ENCODE assay signal across 10 cellular contexts in the genomic region with DNA sequence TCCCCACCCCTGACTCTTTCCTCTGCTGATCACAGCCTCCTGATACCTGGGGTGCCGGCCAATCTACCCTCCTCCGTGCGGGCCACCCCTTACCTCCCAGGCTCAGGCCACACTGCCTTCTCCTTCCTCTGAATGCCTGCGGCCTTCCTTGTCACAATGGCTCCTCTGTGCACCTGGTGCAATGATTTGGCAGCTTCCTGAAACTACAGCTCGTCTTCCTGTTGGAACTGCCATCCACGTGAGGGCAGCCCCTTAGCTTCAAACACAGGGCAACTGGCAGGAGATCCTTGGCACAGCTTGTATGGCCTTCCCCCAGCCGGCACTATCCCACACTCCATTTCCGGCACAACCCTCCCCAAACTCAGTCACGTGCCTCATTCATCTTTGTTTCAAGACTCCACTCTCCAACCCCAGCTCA.
A peak's percentile ranks its signal among the peaks of the same experiment; 100 is the strongest.
DNase-seq lines count a peak whose midpoint lies in the region; ATAC-seq and TF ChIP-seq lines count a peak whose summit lies in the region.
"Had no signal": no experiment of that assay in that cellular context is flagged by ENCODE, and none has a peak within 500 bp of the region (broad histone marks: within the 10 kb centered on the region; RNA-seq: fewer than 3 reads in every experiment).

No MANE protein-coding gene starts in this region.

- peak overlapping the region; percentile 64 for H3K4me3 Mint-ChIP-seq in activated naive CD8-positive, alpha-beta T cell treated with anti-CD3 and anti-CD28 coated beads, Interleukin-2, amount 50 U/mL, for 24 hours
- H3K4me3 Mint-ChIP-seq in activated naive CD8-positive, alpha-beta T cell treated with anti-CD3 and anti-CD28 coated beads for 36 hours, result no peak overlapping the region
- H3K4me3 Mint-ChIP-seq in neural crest cell, result no peak overlapping the region

- H3K36me3 Mint-ChIP-seq in activated naive CD8-positive, alpha-beta T cell treated with anti-CD3 and anti-CD28 coated beads, Interleukin-2, amount 50 U/mL, for 24 hours (ENCODE audit: low read depth), result no peaks in the 10 kb centered on the region
- H3K36me3 Mint-ChIP-seq in activated naive CD8-positive, alpha-beta T cell treated with anti-CD3 and anti-CD28 coated beads for 36 hours, result no peaks in the 10 kb centered on the region
- no peaks in the 10 kb centered on the region for H3K36me3 Mint-ChIP-seq in neural crest cell (ENCODE audit: low read depth)

- no peaks in the 10 kb centered on the region for H3K27me3 Mint-ChIP-seq in activated naive CD8-positive, alpha-beta T cell treated with anti-CD3 and anti-CD28 coated beads, Interleukin-2, amount 50 U/mL, for 24 hours
- no peaks in the 10 kb centered on the region for H3K27me3 Mint-ChIP-seq in activated naive CD8-positive, alpha-beta T cell treated with anti-CD3 and anti-CD28 coated beads for 36 hours
- no peaks in the 10 kb centered on the region for H3K27me3 Mint-ChIP-seq in neural crest cell (ENCODE audit: low read depth)

- TF ChIP-seq CTCF in esophagus muscularis mucosa (IDR thresholded peaks at IDR 0.05) (no peak), neural crest cell (conservative IDR thresholded peaks at IDR 0.05) (no peak), uterus (IDR thresholded peaks at IDR 0.05) (no peak)

- H3K36me3 ChIP-seq in esophagus muscularis mucosa, result no peaks in the 10 kb centered on the region
- H3K36me3 ChIP-seq in uterus, result no peaks in the 10 kb centered on the region

- H3K4me1 ChIP-seq in esophagus muscularis mucosa (peaks cover 49 to 65% (median 56%) of the 10 kb centered on the region in 4 donors), uterus (peaks cover 13 to 35% of the 10 kb centered on the region in 2 donors)

- H3K27ac ChIP-seq in esophagus muscularis mucosa (replicated peaks in 1 of 4) (peak overlapping the region; percentile 10 to 61 (median 32)), uterus (peak overlapping the region; percentile 45 to 61)

- H3K4me1 Mint-ChIP-seq in activated naive CD8-positive, alpha-beta T cell treated with anti-CD3 and anti-CD28 coated beads, Interleukin-2, amount 50 U/mL, for 24 hours, result peaks cover 10% of the 10 kb centered on the region
- H3K4me1 Mint-ChIP-seq in activated naive CD8-positive, alpha-beta T cell treated with anti-CD3 and anti-CD28 coated beads for 36 hours, result no peaks in the 10 kb centered on the region
- peaks cover 37% of the 10 kb centered on the region for H3K4me1 Mint-ChIP-seq in neural crest cell

- H3K9me3 ChIP-seq in esophagus muscularis mucosa (no peaks in the 10 kb centered on the region), uterus (no peaks in the 10 kb centered on the region)

- no peak for TF ChIP-seq EP300 in esophagus muscularis mucosa (IDR thresholded peaks at IDR 0.05)

- 54% methylated on average over 9 of the region's 9 CpGs for WGBS in esophagus muscularis mucosa

- no peak for TF ChIP-seq POLR2A in esophagus muscularis mucosa (IDR thresholded peaks at IDR 0.05; ENCODE audit: low read depth)
- TF ChIP-seq POLR2A in uterus (IDR thresholded peaks at IDR 0.05), result no peak

- intact Hi-C loops in esophagus muscularis mucosa (cut with DNase I) (no loop called here), uterus (cut with DNase I; ENCODE audit: low total_unique reads) (no loop called here)

- H3K9me3 Mint-ChIP-seq in activated naive CD8-positive, alpha-beta T cell treated with anti-CD3 and anti-CD28 coated beads, Interleukin-2, amount 50 U/mL, for 24 hours, result no peaks in the 10 kb centered on the region
- H3K9me3 Mint-ChIP-seq in activated naive CD8-positive, alpha-beta T cell treated with anti-CD3 and anti-CD28 coated beads for 36 hours, result no peaks in the 10 kb centered on the region
- no peaks in the 10 kb centered on the region for H3K9me3 Mint-ChIP-seq in neural crest cell

- no peak for ATAC-seq in activated naive CD8-positive, alpha-beta T cell treated with anti-CD3 and anti-CD28 coated beads, Interleukin-2, amount 50 U/mL, for 24 hours
- ATAC-seq in HG02973 (IDR thresholded peaks at IDR 0.05; ENCODE audit: unreplicated experiment), result no peak

- DNase-seq in activated naive CD8-positive, alpha-beta T cell treated with anti-CD3 and anti-CD28 coated beads, Interleukin-2, amount 50 U/mL, for 24 hours, result no peak
- no peak for DNase-seq in activated naive CD8-positive, alpha-beta T cell treated with anti-CD3 and anti-CD28 coated beads for 36 hours
- no peak for DNase-seq in esophagus muscularis mucosa (ENCODE audit: extremely low spot score)
- no peak for DNase-seq in neural crest cell (ENCODE audit: low read depth, low spot score)
- peak in 1 of 2 donors; percentile 46 for DNase-seq in uterus
- DNase-seq in MV-4-11 (lab: John Stamatoyannopoulos, UW), result no peak
- DNase-seq in NCI-H187 treated with DMSO at 0.1 percent for 48 hours (lab: John Stamatoyannopoulos, UW), result no peak
- DNase-seq: activated naive CD4-positive, alpha-beta T cell treated with anti-CD3 and anti-CD28 coated beads, Interleukin-2, amount 50 U/mL, for 16 hours; NCI-H510A had no signal

- H3K27ac Mint-ChIP-seq in activated naive CD8-positive, alpha-beta T cell treated with anti-CD3 and anti-CD28 coated beads, Interleukin-2, amount 50 U/mL, for 24 hours, result peak overlapping the region; percentile 38
- H3K27ac Mint-ChIP-seq in activated naive CD8-positive, alpha-beta T cell treated with anti-CD3 and anti-CD28 coated beads for 36 hours, result no peak overlapping the region
- peak overlapping the region; percentile 47 for H3K27ac Mint-ChIP-seq in neural crest cell (ENCODE audit: unreplicated experiment)

- H3K27me3 ChIP-seq in esophagus muscularis mucosa (no peaks in the 10 kb centered on the region), uterus (no peaks in the 10 kb centered on the region)

- no peak overlapping the region for H3K4me3 ChIP-seq in esophagus muscularis mucosa
- no peak overlapping the region for H3K4me3 ChIP-seq in uterus
